Comparison of ENCODE assay signal across 21 cellular contexts in genomic region chr5:150245808-150246207, GRCh38. TPM values are rescaled to one million over a fixed set of nuclear protein-coding genes. Genes with fewer than 3 reads are reported as not detected.
"Had no signal": no experiment of that assay in that cellular context is flagged by ENCODE, and none has a peak within 500 bp of the region (broad histone marks: within the 10 kb centered on the region; RNA-seq: fewer than 3 reads in every experiment).

No MANE protein-coding gene starts in this region.

- H3K27ac Mint-ChIP-seq: activated naive CD4-positive, alpha-beta T cell treated with anti-CD3 and anti-CD28 coated beads, Interleukin-2, amount 50 U/mL, for 24 hours; T-helper 1 cell treated with Interleukin-12 subunit alpha and Interleukin-12 subunit beta and Interleukin-4 antibody, amounts not matched to agents 30 μg/mL and 1 μg/mL, for 36 hours had no signal

- H3K4me3 Mint-ChIP-seq: activated naive CD4-positive, alpha-beta T cell treated with anti-CD3 and anti-CD28 coated beads, Interleukin-2, amount 50 U/mL, for 24 hours; neural crest cell; T-helper 1 cell treated with Interleukin-12 subunit alpha and Interleukin-12 subunit beta and Interleukin-4 antibody, amounts not matched to agents 30 μg/mL and 1 μg/mL, for 36 hours had no signal

- H3K27ac ChIP-seq: ascending aorta, lower lobe of right lung, prostate gland, right lobe of liver had no signal

- H3K4me3 ChIP-seq: ascending aorta, lower lobe of right lung, prostate gland, right lobe of liver, vagina had no signal

- H3K36me3 Mint-ChIP-seq: activated naive CD4-positive, alpha-beta T cell treated with anti-CD3 and anti-CD28 coated beads, Interleukin-2, amount 50 U/mL, for 24 hours had no signal

- H3K9me3 Mint-ChIP-seq: activated naive CD4-positive, alpha-beta T cell treated with anti-CD3 and anti-CD28 coated beads, Interleukin-2, amount 50 U/mL, for 24 hours; neural crest cell; T-helper 1 cell treated with Interleukin-12 subunit alpha and Interleukin-12 subunit beta and Interleukin-4 antibody, amounts not matched to agents 30 μg/mL and 1 μg/mL, for 36 hours had no signal

- H3K4me1 ChIP-seq: ascending aorta, prostate gland, right lobe of liver had no signal

- H3K36me3 ChIP-seq: ascending aorta, lower lobe of right lung, prostate gland, right lobe of liver, tibial artery, vagina had no signal

- H3K27me3 ChIP-seq: ascending aorta, right lobe of liver, tibial artery, vagina had no signal

- H3K27me3 Mint-ChIP-seq: activated naive CD4-positive, alpha-beta T cell treated with anti-CD3 and anti-CD28 coated beads, Interleukin-2, amount 50 U/mL, for 24 hours had no signal

- ATAC-seq: activated CD4-positive, CD25-positive, alpha-beta regulatory T cell treated with anti-CD3 and anti-CD28 coated beads, Interleukin-2, amount 50 U/mL, for 24 hours had no signal

- H3K4me1 Mint-ChIP-seq: activated naive CD4-positive, alpha-beta T cell treated with anti-CD3 and anti-CD28 coated beads, Interleukin-2, amount 50 U/mL, for 24 hours had no signal

- H3K9me3 ChIP-seq: ascending aorta, lower lobe of right lung, prostate gland, right lobe of liver, tibial artery, vagina had no signal

- DNase-seq: activated CD4-positive, alpha-beta T cell treated with anti-CD3 and anti-CD28 coated beads, Interleukin-2, amount 50 U/mL, for 1 hour; activated gamma-delta T cell; cerebellar nuclear complex; cortex of kidney; effector CD4-positive, alpha-beta T cell; lower lobe of right lung; right lobe of liver; stimulated activated naive CD4-positive, alpha-beta T cell had no signal

RNA-seq across cellular contexts. Expression of gene CAMK2A, which starts 43.8 kb away (rescaled TPM):
- total RNA-seq: activated CD8-positive, alpha-beta memory T cell treated with anti-CD3 and anti-CD28 coated beads for 36 hours; ascending aorta; osteocyte; subcutaneous adipose tissue had no signal

RNA-seq across cellular contexts. Expression of gene SLC6A7, which starts 55.9 kb away (rescaled TPM):
- total RNA-seq: activated CD8-positive, alpha-beta memory T cell treated with anti-CD3 and anti-CD28 coated beads for 36 hours; ascending aorta; lower lobe of right lung; neural crest cell; osteocyte; prostate gland; right lobe of liver had no signal
- polyA plus RNA-seq: adipose tissue, esophagus had no signal

RNA-seq across cellular contexts. Expression of gene ARSI, which starts 56.9 kb away (rescaled TPM):
- total RNA-seq: activated CD8-positive, alpha-beta memory T cell treated with anti-CD3 and anti-CD28 coated beads for 36 hours; ascending aorta had no signal
